Comparison of ENCODE assay signal across 1 cellular context in the genomic region with DNA sequence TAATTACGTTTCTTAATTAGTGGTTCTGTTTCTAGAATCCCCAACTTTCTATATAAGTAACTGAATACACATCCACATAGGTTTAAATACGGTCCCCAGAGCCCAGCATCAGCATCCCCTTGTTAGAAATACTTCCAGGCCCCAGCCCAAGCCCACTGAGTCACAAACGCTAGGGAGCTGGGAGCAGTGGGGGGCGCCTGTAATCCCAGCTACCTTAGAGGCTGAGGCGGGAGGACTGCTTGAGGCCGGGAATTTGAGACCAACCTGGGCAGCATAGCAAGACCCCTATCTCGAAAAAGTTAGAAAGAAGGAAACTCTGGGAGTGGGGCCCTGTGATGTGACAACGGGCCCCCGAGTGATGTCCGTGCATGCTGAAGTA.
TF ChIP-seq lines count a peak whose summit lies in the region.

No MANE protein-coding gene starts in this region.

TF ChIP-seq in K562, 482 proteins besides CTCF, POLR2A, EP300 and RAD21:
- TF ChIP-seq ZNF121 (CRISPR knock-in tag; conservative IDR thresholded peaks at IDR 0.05), result peak; percentile 75; the same call in 1 of the 2 replicates
- TF ChIP-seq BCOR (IDR thresholded peaks at IDR 0.05), result 0 out of 2 replicates have a peak, but pooled peaks have one; percentile 14
- no peak for TF ChIP-seq PHB (CRISPR knock-in tag; IDR thresholded peaks at IDR 0.05)
- TF ChIP-seq CHD2 (IDR thresholded peaks at IDR 0.05; ENCODE audit: low read depth, low read length), result no peak
- no peak for TF ChIP-seq POLR3A (IDR thresholded peaks at IDR 0.05; ENCODE audit: borderline replicate concordance, extremely low read depth, insufficient read depth, insufficient read length)
